17 cellular contexts compared by ENCODE assay signal in the genomic region with DNA sequence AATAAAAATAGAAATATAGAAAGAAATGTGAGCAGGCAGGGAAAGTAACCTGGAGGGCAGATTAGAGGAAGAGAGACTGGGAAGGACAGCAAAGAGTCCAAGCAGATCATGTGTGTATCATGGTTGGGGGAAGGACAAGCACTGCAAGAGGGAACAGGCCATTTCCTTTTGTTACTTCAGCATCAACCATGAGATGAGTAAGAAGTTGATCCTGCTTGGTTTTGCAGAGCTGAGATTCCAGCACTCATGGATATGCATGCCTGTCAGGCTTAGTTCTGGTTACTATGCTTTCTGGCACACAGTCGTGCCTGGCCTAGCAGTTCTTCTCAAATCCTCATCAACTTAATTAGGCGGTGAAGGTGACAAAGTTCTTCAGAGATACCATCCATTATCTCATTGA. TPM values are rescaled to one million over a fixed set of nuclear protein-coding genes. Genes with fewer than 3 reads are reported as not detected.
DNase-seq lines count a peak whose midpoint lies in the region; ATAC-seq, FAIRE-seq and TF ChIP-seq lines count a peak whose summit lies in the region.
"Had no signal": no experiment of that assay in that cellular context is flagged by ENCODE, and none has a peak within 500 bp of the region (broad histone marks: within the 10 kb centered on the region; RNA-seq: fewer than 3 reads in every experiment).

No MANE protein-coding gene starts in this region.

- H3K4me3 ChIP-seq in PC-9 (no peak overlapping the region), endothelial cell of umbilical vein (replicated peaks in 1 of 3; ENCODE audit: insufficient read depth in 1 of 3, low read depth in 1 of 3, low read length in 3 of 3) (no peak overlapping the region), kidney (ENCODE audit: low read length in 2 of 2) (no peak overlapping the region)
- H3K4me3 ChIP-seq: ascending aorta, heart right ventricle had no signal

- CTCF ChIA-PET in PC-9 (lab: Charles Lee) (no interaction called here), endothelial cell of umbilical vein (lab: Charles Lee) (interaction anchor here (0.9 to 1.0 kb wide), 3 partner anchors 52 to 253 kb away, joined by 3 read pairs; no protein-coding TSS in a partner anchor)

- no peaks in the 10 kb centered on the region for H3K36me3 ChIP-seq in PC-9 (ENCODE audit: low read depth)
- H3K36me3 ChIP-seq in endothelial cell of umbilical vein (ENCODE audit: control insufficient read depth in 2 of 2, extremely low read depth in 1 of 2, insufficient read depth in 2 of 2, low read length in 2 of 2): no peaks in the 10 kb centered on the region
- H3K36me3 ChIP-seq in kidney (ENCODE audit: control insufficient read depth in 1 of 2, insufficient read depth in 2 of 2, low read length in 2 of 2): no peaks in the 10 kb centered on the region
- H3K36me3 ChIP-seq: ascending aorta, heart right ventricle had no signal

- peaks cover 10% of the 10 kb centered on the region; the same call in 1 of the 2 replicates for H3K4me1 ChIP-seq in PC-9 (replicated peaks; ENCODE audit: insufficient read depth)
- H3K4me1 ChIP-seq in endothelial cell of umbilical vein (ENCODE audit: control insufficient read depth, extremely low read depth, insufficient read depth, low read length): peaks cover 15% of the 10 kb centered on the region
- no peaks in the 10 kb centered on the region for H3K4me1 ChIP-seq in kidney (ENCODE audit: control insufficient read depth in 1 of 2, insufficient read depth in 1 of 2, low read depth in 1 of 2, low read length in 2 of 2)
- H3K4me1 ChIP-seq: ascending aorta had no signal

- DNase-seq in AG08395 (ENCODE audit: low spot score): peak; percentile 37
- DNase-seq in PC-9: no peak
- no peak for DNase-seq in endothelial cell of umbilical vein (ENCODE audit: low read depth, low spot score)
- peak; percentile 65 for DNase-seq in kidney tubule cell (ENCODE audit: low spot score)
- DNase-seq in SW480 (ENCODE audit: low spot score): no peak
- DNase-seq in activated CD4-positive, alpha-beta T cell treated with anti-CD3 and anti-CD28 coated beads for 4 hours: no peak
- DNase-seq in kidney: no peak
- DNase-seq: activated CD4-positive, alpha-beta T cell treated with anti-CD3 and anti-CD28 coated beads for 48 hours; activated CD8-positive, alpha-beta memory T cell treated with anti-CD3 and anti-CD28 coated beads, Interleukin-2, amount 50 U/mL, for 4 hours; activated gamma-delta T cell; erythroblast; heart right ventricle; NCI-H187 treated with DMSO at 0.1 percent for 48 hours; NCI-H510A treated with DMSO at 0.1 percent for 48 hours had no signal

- H3K4me2 ChIP-seq in PC-9 (no peak overlapping the region), endothelial cell of umbilical vein (ENCODE audit: insufficient read depth, low read length) (peak overlapping the region; percentile 3)

- dilution Hi-C loops in endothelial cell of umbilical vein (cut with MboI; ENCODE audit: extremely low pct_ligation_motif_present, low sequenced_read_pairs): no loop called here

- no peak for TF ChIP-seq POLR2A in endothelial cell of umbilical vein (IDR thresholded peaks at IDR 0.05; ENCODE audit: low read depth, low read length)

- H2AFZ ChIP-seq in PC-9 (no peak overlapping the region), endothelial cell of umbilical vein (ENCODE audit: low read depth, low read length) (no peak overlapping the region)

- FAIRE-seq in endothelial cell of umbilical vein (lab: Jason Lieb, UNC) (no peak), kidney (lab: Jason Lieb, UNC) (no peak)

- POLR2A ChIA-PET in PC-9 (lab: Charles Lee; ENCODE audit: unreplicated experiment) (interaction anchor here (0.7 kb wide), 1 partner anchor 89 kb away, joined by 3 read pairs; no protein-coding TSS in a partner anchor), endothelial cell of umbilical vein (lab: Charles Lee) (no interaction called here)

- no peaks in the 10 kb centered on the region for H3K79me2 ChIP-seq in PC-9 (ENCODE audit: low read depth)
- no peaks in the 10 kb centered on the region for H3K79me2 ChIP-seq in endothelial cell of umbilical vein (ENCODE audit: control insufficient read depth, insufficient read depth, low read length)

- no TSS peak for BruUV-seq in PC-9 (replicated peaks; lab: Mats Ljungman, UMichigan)
- BruUV-seq in endothelial cell of umbilical vein (replicated peaks; lab: Mats Ljungman, UMichigan): no TSS peak

- H3K9ac ChIP-seq in endothelial cell of umbilical vein (replicated peaks; ENCODE audit: extremely low read depth, insufficient read depth, low read length) (no peak overlapping the region), kidney (ENCODE audit: low read length in 2 of 2) (no peak overlapping the region)

- no peak for ATAC-seq in HG03439 (IDR thresholded peaks at IDR 0.05; ENCODE audit: unreplicated experiment)

- no peaks in the 10 kb centered on the region for H3K9me3 ChIP-seq in PC-9 (ENCODE audit: insufficient read depth, low read depth)
- no peaks in the 10 kb centered on the region for H3K9me3 ChIP-seq in endothelial cell of umbilical vein (replicated peaks; ENCODE audit: control insufficient read depth, insufficient read depth, low read length)
- no peaks in the 10 kb centered on the region for H3K9me3 ChIP-seq in kidney (ENCODE audit: control insufficient read depth in 1 of 2, low read length in 2 of 2)
- H3K9me3 ChIP-seq: ascending aorta, heart right ventricle had no signal

- no peaks in the 10 kb centered on the region for H3K9me2 ChIP-seq in PC-9 (ENCODE audit: insufficient read depth)

- no peaks in the 10 kb centered on the region for H3K27me3 ChIP-seq in PC-9 (ENCODE audit: insufficient read depth, low read depth)
- no peaks in the 10 kb centered on the region for H3K27me3 ChIP-seq in endothelial cell of umbilical vein (ENCODE audit: control insufficient read depth in 2 of 2, insufficient read depth in 2 of 2, low read length in 2 of 2)
- H3K27me3 ChIP-seq: ascending aorta, heart right ventricle had no signal

- H3K9me1 ChIP-seq in endothelial cell of umbilical vein (replicated peaks; ENCODE audit: control insufficient read depth, extremely low read depth, insufficient read depth, low read length): no peaks in the 10 kb centered on the region

- H3K27ac ChIP-seq in PC-9: 0 out of 2 replicates have a peak overlapping the region, but pooled peaks have one; percentile 35
- no peak overlapping the region for H3K27ac ChIP-seq in endothelial cell of umbilical vein (ENCODE audit: insufficient read depth, low read depth, low read length)
- no peak overlapping the region for H3K27ac ChIP-seq in kidney (ENCODE audit: low read depth in 2 of 2, low read length in 2 of 2)
- H3K27ac ChIP-seq: ascending aorta, heart right ventricle had no signal

- intact Hi-C loops in PC-9 (cut with micrococcal nuclease; ENCODE audit: unreplicated experiment) (no loop called here), endothelial cell of umbilical vein (cut with micrococcal nuclease) (loop anchor here (5.0 kb wide), 1 partner anchor 1036 kb away; no protein-coding TSS in a partner anchor), kidney (cut with DNase I) (no loop called here)

- no peaks in the 10 kb centered on the region for H4K20me1 ChIP-seq in PC-9 (ENCODE audit: insufficient read depth)
- no peaks in the 10 kb centered on the region for H4K20me1 ChIP-seq in endothelial cell of umbilical vein (replicated peaks; ENCODE audit: control insufficient read depth, extremely low read depth, insufficient read depth, low read length)

- TF ChIP-seq CTCF in PC-9 (conservative IDR thresholded peaks at IDR 0.05): no peak
- TF ChIP-seq CTCF in endothelial cell of umbilical vein (IDR thresholded peaks at IDR 0.05; ENCODE audit: extremely low read depth in 1 of 2, insufficient read depth in 1 of 2, low read depth in 1 of 2, low read length in 2 of 2): no peak
- TF ChIP-seq CTCF in kidney (IDR thresholded peaks at IDR 0.05; ENCODE audit: borderline replicate concordance, extremely low read depth, insufficient read depth): no peak

- no peaks in the 10 kb centered on the region; the same call in 1 of the 2 replicates for H3F3A ChIP-seq in PC-9 (ENCODE audit: insufficient read depth, low read depth)

TF ChIP-seq in endothelial cell of umbilical vein, 7 proteins besides CTCF, POLR2A, EP300 and RAD21:
- TF ChIP-seq, protein P1, sequence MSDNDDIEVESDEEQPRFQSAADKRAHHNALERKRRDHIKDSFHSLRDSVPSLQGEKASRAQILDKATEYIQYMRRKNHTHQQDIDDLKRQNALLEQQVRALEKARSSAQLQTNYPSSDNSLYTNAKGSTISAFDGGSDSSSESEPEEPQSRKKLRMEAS (IDR thresholded peaks at IDR 0.05; ENCODE audit: insufficient read depth, insufficient read length): no peak
- TF ChIP-seq POLR2AphosphoS5 (IDR thresholded peaks at IDR 0.05; ENCODE audit: insufficient read depth, low read depth, low read length) (no peak), EZH2 (IDR thresholded peaks at IDR 0.05; ENCODE audit: borderline replicate concordance, low read depth, low read length, severe bottlenecking) (no peak)
TF ChIP-seq in endothelial cell of umbilical vein: peak in this region for 0.

RNA-seq across cellular contexts. Expression of a gene that starts 18.1 kb away (rescaled TPM):
- 7.7 and 8.8 TPM in 2 replicates for total RNA-seq in PC-9 (2021)
- total RNA-seq in endothelial cell of umbilical vein: 4.4 and 6.8 TPM in 2 replicates
- 2.2 and 3.3 TPM in 2 replicates for polyA plus RNA-seq in endothelial cell of umbilical vein
- polyA plus RNA-seq in endothelial cell of umbilical vein (2011; cell fraction: cytosol; rRNA removed): 2.4 TPM in 2 replicates
- 3.4 and 3.9 TPM in 2 replicates for polyA plus RNA-seq in endothelial cell of umbilical vein (2011; cell fraction: nucleus; rRNA removed)
- polyA plus RNA-seq in endothelial cell of umbilical vein (2012): 7.0 and 11.0 TPM in 2 replicates
- 9.3 and 9.6 TPM in 2 replicates for polyA minus RNA-seq in endothelial cell of umbilical vein
- polyA minus RNA-seq in endothelial cell of umbilical vein (2011; cell fraction: cytosol; rRNA and poly(A)+ RNA removed): 0.41 TPM
- 12.0 and 18.7 TPM in 2 replicates for polyA minus RNA-seq in endothelial cell of umbilical vein (2011; cell fraction: nucleus; rRNA and poly(A)+ RNA removed)
- 2.4 TPM for total RNA-seq in kidney
- polyA plus RNA-seq in kidney (ENCODE audit: insufficient read depth, low read depth, low replicate concordance): 0.43 TPM
- total RNA-seq: mononuclear cell had no signal

RNA-seq across cellular contexts. Expression of a gene that starts 54.3 kb away (rescaled TPM):
- total RNA-seq in PC-9 (2021) (52.5 and 62.8 TPM in 2 replicates), endothelial cell of umbilical vein (8.8 and 9.9 TPM in 2 replicates), kidney (7.7 TPM)
- polyA plus RNA-seq in endothelial cell of umbilical vein (2.7 and 4.6 TPM in 2 replicates), kidney (ENCODE audit: insufficient read depth, low read depth, low replicate concordance) (1.4 TPM)
- 4.4 and 5.7 TPM in 2 replicates for polyA plus RNA-seq in endothelial cell of umbilical vein (2011; cell fraction: cytosol; rRNA removed)
- 10.8 and 17.0 TPM in 2 replicates for polyA plus RNA-seq in endothelial cell of umbilical vein (2011; cell fraction: nucleus; rRNA removed)
- 5.4 and 19.2 TPM in 2 replicates for polyA plus RNA-seq in endothelial cell of umbilical vein (2012)
- polyA minus RNA-seq in endothelial cell of umbilical vein: 17.3 and 18.4 TPM in 2 replicates
- 0.20 TPM for polyA minus RNA-seq in endothelial cell of umbilical vein (2011; cell fraction: cytosol; rRNA and poly(A)+ RNA removed)
- polyA minus RNA-seq in endothelial cell of umbilical vein (2011; cell fraction: nucleus; rRNA and poly(A)+ RNA removed): 37.0 and 44.0 TPM in 2 replicates
- total RNA-seq: mononuclear cell had no signal

Comparison
In these comparisons a context has a peak if more than half of its experiments do, and no peak if none do; other contexts are left out.
1. DNase-seq: peak in AG08395 (single experiment) and kidney tubule cell (single experiment); none in PC-9 (0 of 2), endothelial cell of umbilical vein (single experiment), SW480 (single experiment), activated CD4-positive, alpha-beta T cell treated with anti-CD3 and anti-CD28 coated beads for 4 hours (0 of 2) and kidney (single experiment).